Comparison of ENCODE assay signal across 28 cellular contexts in genomic region chr2:72185166-72185565, GRCh38. TPM values are rescaled to one million over a fixed set of nuclear protein-coding genes. Genes with fewer than 3 reads are reported as not detected.
"Had no signal": no experiment of that assay in that cellular context is flagged by ENCODE, and none has a peak within 500 bp of the region (broad histone marks: within the 10 kb centered on the region; RNA-seq: fewer than 3 reads in every experiment).

No MANE protein-coding gene starts in this region.

- H3K9me3 ChIP-seq: ascending aorta had no signal

- H3K27ac ChIP-seq: ascending aorta, cardiac muscle cell, Peyer's patch, RWPE1 had no signal

- DNase-seq: activated CD4-positive, alpha-beta T cell treated with anti-CD3 and anti-CD28 coated beads for 36 hours; activated CD4-positive, alpha-beta T cell treated with anti-CD3 and anti-CD28 coated beads, Interleukin-2, amount 10 ng/mL, durations not matched to agents 7 days and 5 days; activated CD4-positive, alpha-beta T cell treated with anti-CD3 and anti-CD28 coated beads, Interleukin-2, amount 50 U/mL, for 48 hours; activated CD8-positive, alpha-beta T cell treated with anti-CD3 and anti-CD28 coated beads, Interleukin-2, amount 10 ng/mL, durations not matched to agents 7 days and 5 days; activated gamma-delta T cell; activated naive CD4-positive, alpha-beta T cell treated with Interleukin-2 at 50 U/mL for 16 hours; activated naive CD8-positive, alpha-beta T cell treated with anti-CD3 and anti-CD28 coated beads, Interleukin-2, amount 10 ng/mL, durations not matched to agents 7 days and 5 days; activated T-cell treated with anti-CD3 and anti-CD28 coated beads, Interleukin-2, amount 50 U/mL, for 24 hours; amygdala; Karpas-422; KBM-7; MM.1S; MV-4-11; NCI-H1092; NCI-H1436 treated with DMSO at 0.1 percent for 48 hours; NCI-H1694 treated with DMSO at 0.1 percent for 48 hours; NCI-H2029; NCI-H345; NCI-H524 treated with DMSO at 0.1 percent for 48 hours; PC-3; Peyer's patch; SIG-M5 had no signal

- H3K4me3 ChIP-seq: ascending aorta, cardiac muscle cell, Peyer's patch had no signal

- FAIRE-seq: TTC549 had no signal

- H3K27me3 ChIP-seq: ascending aorta, cardiac muscle cell, Peyer's patch had no signal

- H3K36me3 ChIP-seq: ascending aorta, cardiac muscle cell, Peyer's patch had no signal

RNA-seq across cellular contexts. Expression of gene CYP26B1, which starts 37.5 kb away (rescaled TPM):
- total RNA-seq: activated CD4-positive, alpha-beta T cell treated with anti-CD3 and anti-CD28 coated beads for 36 hours; activated CD4-positive, alpha-beta T cell treated with anti-CD3 and anti-CD28 coated beads, Interleukin-2, amount 10 ng/mL, durations not matched to agents 7 days and 5 days; activated CD8-positive, alpha-beta T cell treated with anti-CD3 and anti-CD28 coated beads, Interleukin-2, amount 10 ng/mL, durations not matched to agents 7 days and 5 days; activated naive CD8-positive, alpha-beta T cell treated with anti-CD3 and anti-CD28 coated beads, Interleukin-2, amount 10 ng/mL, durations not matched to agents 7 days and 5 days; activated T-helper 2 cell treated with anti-CD3 and anti-CD28 coated beads, Interferon-gamma antibody, Interleukin-2, Interleukin-4, amounts not matched to agents 10 μg/mL and 5 μg/mL and 100 μg/mL, durations not matched to agents 14 hours and 24 hours and 36 hours; T-helper 1 cell treated with Interleukin-12 subunit alpha and Interleukin-12 subunit beta and Interleukin-4 antibody, amounts not matched to agents 30 ng/mL and 1 ng/mL, for 36 hours had no signal
